Comparison of ENCODE assay signal across 14 cellular contexts in genomic region chr10:12394236-12395033, GRCh38. TPM values are rescaled to one million over a fixed set of nuclear protein-coding genes. Genes with fewer than 3 reads are reported as not detected.
DNase-seq lines count a peak whose midpoint lies in the region; ATAC-seq, FAIRE-seq and TF ChIP-seq lines count a peak whose summit lies in the region.
"Had no signal": no experiment of that assay in that cellular context is flagged by ENCODE, and none has a peak within 500 bp of the region (broad histone marks: within the 10 kb centered on the region; RNA-seq: fewer than 3 reads in every experiment).

No MANE protein-coding gene starts in this region.

- H3K4me3 Mint-ChIP-seq in neural crest cell, result no peak overlapping the region
- H3K4me3 Mint-ChIP-seq in activated T-cell treated with anti-CD3 and anti-CD28 coated beads, Interleukin-2, amount 50 U/mL, for 4 hours, result no peak overlapping the region
- no peak overlapping the region for H3K4me3 Mint-ChIP-seq in osteocyte (ENCODE audit: unreplicated experiment)

- no peak for FAIRE-seq in RCC 7860 (lab: Jason Lieb, UNC)
- FAIRE-seq: pancreas had no signal

- H3K36me3 Mint-ChIP-seq in neural crest cell (ENCODE audit: low read depth) (no peaks in the 10 kb centered on the region), osteocyte (ENCODE audit: unreplicated experiment) (no peaks in the 10 kb centered on the region)
- H3K36me3 Mint-ChIP-seq in activated T-cell treated with anti-CD3 and anti-CD28 coated beads, Interleukin-2, amount 50 U/mL, for 4 hours (ENCODE audit: insufficient read depth), result peaks cover 5% of the 10 kb centered on the region

- H3K27ac Mint-ChIP-seq in neural crest cell (ENCODE audit: unreplicated experiment) (peak overlapping the region; percentile 12), osteocyte (ENCODE audit: unreplicated experiment) (no peak overlapping the region)

- no peak overlapping the region for H3K4me3 ChIP-seq in choroid plexus epithelial cell (ENCODE audit: low read depth, low read length)
- H3K4me3 ChIP-seq: pancreas had no signal

- no peak for TF ChIP-seq CTCF in choroid plexus epithelial cell (conservative IDR thresholded peaks at IDR 0.05; ENCODE audit: low read depth, low read length)
- no peak for TF ChIP-seq CTCF in neural crest cell (conservative IDR thresholded peaks at IDR 0.05)
- TF ChIP-seq CTCF in osteocyte (IDR thresholded peaks at IDR 0.05), result no peak

- DNase-seq in H4 (ENCODE audit: low spot score) (peak; percentile 14), RCC 7860 (ENCODE audit: low spot score) (peak; percentile 58), choroid plexus epithelial cell (ENCODE audit: low read depth) (peak; percentile 26), neural crest cell (ENCODE audit: low read depth, low spot score) (no peak), NCI-H526 (lab: John Stamatoyannopoulos, UW) (no peak), osteocyte (ENCODE audit: extremely low spot score, unreplicated experiment) (no peak)
- no peak for DNase-seq in activated T-cell treated with anti-CD3 and anti-CD28 coated beads, Interleukin-2, amount 50 U/mL, for 4 hours
- DNase-seq: AML-193; Caco-2; central memory CD4-positive, alpha-beta T cell; NCI-H1694 treated with DMSO at 0.1 percent for 48 hours; NCI-H345; RPMI8226 had no signal

- H3K9me3 Mint-ChIP-seq in neural crest cell (peaks cover 2% of the 10 kb centered on the region), osteocyte (ENCODE audit: unreplicated experiment) (no peaks in the 10 kb centered on the region)
- H3K9me3 Mint-ChIP-seq in activated T-cell treated with anti-CD3 and anti-CD28 coated beads, Interleukin-2, amount 50 U/mL, for 4 hours, result no peaks in the 10 kb centered on the region

- no peak for ATAC-seq in activated T-cell treated with anti-CD3 and anti-CD28 coated beads, Interleukin-2, amount 50 U/mL, for 4 hours

- peaks cover 5% of the 10 kb centered on the region for H3K4me1 Mint-ChIP-seq in neural crest cell
- peaks cover 23% of the 10 kb centered on the region for H3K4me1 Mint-ChIP-seq in activated T-cell treated with anti-CD3 and anti-CD28 coated beads, Interleukin-2, amount 50 U/mL, for 4 hours (ENCODE audit: low read depth)
- peaks cover 23% of the 10 kb centered on the region for H3K4me1 Mint-ChIP-seq in osteocyte (ENCODE audit: unreplicated experiment)

- H3K27me3 Mint-ChIP-seq in neural crest cell (ENCODE audit: low read depth) (no peaks in the 10 kb centered on the region), osteocyte (ENCODE audit: unreplicated experiment) (no peaks in the 10 kb centered on the region)
- H3K27me3 Mint-ChIP-seq in activated T-cell treated with anti-CD3 and anti-CD28 coated beads, Interleukin-2, amount 50 U/mL, for 4 hours (ENCODE audit: low read depth), result no peaks in the 10 kb centered on the region

RNA-seq across cellular contexts. Expression of gene CAMK1D, which starts 45.1 kb away (rescaled TPM):
- total RNA-seq in H4 (2014; rRNA removed; shearing (Covaris generic)), result 1.0 and 2.3 TPM in 2 replicates
- total RNA-seq in neural crest cell (6.4 and 6.5 TPM in 2 replicates), osteocyte (13.7 and 15.8 TPM in 2 replicates)
- total RNA-seq in activated T-cell treated with anti-CD3 and anti-CD28 coated beads, Interleukin-2, amount 50 U/mL, for 4 hours, result 1 to 10 TPM; 6.3 to 7.8 (median 6.7) TPM

Comparison
In these comparisons a context has a peak if more than half of its experiments do, and no peak if none do; other contexts are left out.
1. DNase-seq: peak in H4 (single experiment), RCC 7860 (single experiment) and choroid plexus epithelial cell (single experiment); none in neural crest cell (single experiment), NCI-H526 (0 of 2), activated T-cell treated with anti-CD3 and anti-CD28 coated beads, Interleukin-2, amount 50 U/mL, for 4 hours (single experiment) and osteocyte (single experiment).